ENCODE assay signal across 1 cellular context in genomic region chr7:44449531-44449930, GRCh38.
TF ChIP-seq lines count a peak whose summit lies in the region.

No MANE protein-coding gene starts in this region.

TF ChIP-seq in GM12878, 131 proteins besides CTCF, POLR2A, EP300 and RAD21:
- peak; percentile 29; the same call in 1 of the 2 replicates for TF ChIP-seq JUNB (IDR thresholded peaks at IDR 0.05)
- no peak for TF ChIP-seq EGR1 (IDR thresholded peaks at IDR 0.05; ENCODE audit: borderline replicate concordance in 1 of 2, low read depth in 2 of 2, low read length in 2 of 2)
- no peak for TF ChIP-seq CHD1 (IDR thresholded peaks at IDR 0.05; ENCODE audit: low read depth, low read length)
- no peak for TF ChIP-seq NR2C2 (IDR thresholded peaks at IDR 0.05; ENCODE audit: borderline replicate concordance, control insufficient read depth, insufficient read length, low read depth)
- no peak for TF ChIP-seq CHD4 (IDR thresholded peaks at IDR 0.05)
- TF ChIP-seq TCF3 (IDR thresholded peaks at IDR 0.05; ENCODE audit: borderline replicate concordance, insufficient read depth, low read depth, low read length): no peak
- TF ChIP-seq RFX5 (IDR thresholded peaks at IDR 0.05; ENCODE audit: low read depth, low read length): no peak
- TF ChIP-seq KAT2A (conservative IDR thresholded peaks at IDR 0.05; ENCODE audit: control insufficient read depth, low read depth, low read length): no peak
- TF ChIP-seq ATF7 (IDR thresholded peaks at IDR 0.05; ENCODE audit: low read depth): peak; percentile 42; the same call in 1 of the 2 replicates
- TF ChIP-seq MEF2A (IDR thresholded peaks at IDR 0.05; ENCODE audit: insufficient read depth, low read depth, low read length): 0 out of 2 replicates have a peak, but pooled peaks have one; percentile 51
- no peak for TF ChIP-seq MXI1 (IDR thresholded peaks at IDR 0.05; ENCODE audit: low read depth, low read length)
- no peak for TF ChIP-seq CBX3 (IDR thresholded peaks at IDR 0.05; ENCODE audit: borderline replicate concordance, low read depth)
TF ChIP-seq in GM12878: peak in this region for 3.
